In the genomic region with DNA sequence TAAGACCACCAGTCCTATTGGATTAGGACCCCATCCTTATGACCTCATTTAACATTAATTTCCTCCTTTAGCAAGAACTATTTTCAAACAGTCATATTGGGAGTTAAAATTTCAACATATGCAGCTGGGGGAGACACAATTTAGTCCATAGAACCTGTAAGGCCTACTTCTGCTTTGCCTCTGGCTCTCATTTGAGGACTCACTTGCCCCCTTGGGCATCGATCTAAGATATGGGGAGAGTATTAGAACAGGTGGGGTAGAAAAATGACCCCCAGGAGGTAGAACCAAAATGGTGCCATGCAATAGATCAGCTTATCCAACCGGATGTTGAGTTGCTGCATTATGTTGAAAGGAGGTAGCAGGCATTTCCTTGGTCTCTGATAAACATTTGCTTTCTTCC, we compare ENCODE assay signal across 18 cellular contexts.
"Had no signal": no experiment of that assay in that cellular context is flagged by ENCODE, and none has a peak within 500 bp of the region (broad histone marks: within the 10 kb centered on the region; RNA-seq: fewer than 3 reads in every experiment).

No MANE protein-coding gene starts in this region.

- H3K27ac Mint-ChIP-seq: activated CD4-positive, alpha-beta T cell treated with anti-CD3 and anti-CD28 coated beads, Interleukin-2, amount 10 ng/mL, durations not matched to agents 24 days and 14 days; activated CD8-positive, alpha-beta T cell treated with anti-CD3 and anti-CD28 coated beads for 36 hours; activated naive CD4-positive, alpha-beta T cell treated with anti-CD3 and anti-CD28 coated beads for 36 hours had no signal

- DNase-seq: activated CD4-positive, alpha-beta T cell treated with anti-CD3 and anti-CD28 coated beads, Interleukin-2, amount 10 ng/mL, durations not matched to agents 24 days and 14 days; activated T-cell treated with anti-CD3 and anti-CD28 coated beads, Interleukin-2, amount 50 U/mL, for 4 hours; anterior cingulate cortex; brain microvascular endothelial cell; central memory CD4-positive, alpha-beta T cell; erythroblast; heart left ventricle; left lung; mucosa of descending colon; naive B cell; pancreas; right lobe of liver; stimulated activated CD4-positive, alpha-beta T cell treated with anti-CD3 and anti-CD28 coated beads, Interleukin-4, amount 100 ng/mL, for 1 hour; T-helper 1 cell; T-helper 9 cell; upper lobe of right lung had no signal

- H3K4me3 Mint-ChIP-seq: activated CD4-positive, alpha-beta T cell treated with anti-CD3 and anti-CD28 coated beads, Interleukin-2, amount 10 ng/mL, durations not matched to agents 24 days and 14 days; activated CD8-positive, alpha-beta T cell treated with anti-CD3 and anti-CD28 coated beads for 36 hours; activated naive CD4-positive, alpha-beta T cell treated with anti-CD3 and anti-CD28 coated beads for 36 hours; activated T-cell treated with anti-CD3 and anti-CD28 coated beads, Interleukin-2, amount 50 U/mL, for 4 hours; naive B cell had no signal

- H3K27me3 Mint-ChIP-seq: activated CD8-positive, alpha-beta T cell treated with anti-CD3 and anti-CD28 coated beads for 36 hours; naive B cell had no signal

- ATAC-seq: activated T-cell treated with anti-CD3 and anti-CD28 coated beads, Interleukin-2, amount 50 U/mL, for 4 hours; heart left ventricle; left lung; mucosa of descending colon; pancreas; right lobe of liver; upper lobe of right lung had no signal

- H3K9me3 Mint-ChIP-seq: activated CD4-positive, alpha-beta T cell treated with anti-CD3 and anti-CD28 coated beads, Interleukin-2, amount 10 ng/mL, durations not matched to agents 24 days and 14 days; activated CD8-positive, alpha-beta T cell treated with anti-CD3 and anti-CD28 coated beads for 36 hours; activated naive CD4-positive, alpha-beta T cell treated with anti-CD3 and anti-CD28 coated beads for 36 hours; activated T-cell treated with anti-CD3 and anti-CD28 coated beads, Interleukin-2, amount 50 U/mL, for 4 hours had no signal

- H3K36me3 Mint-ChIP-seq: naive B cell had no signal
